In the genomic region with DNA sequence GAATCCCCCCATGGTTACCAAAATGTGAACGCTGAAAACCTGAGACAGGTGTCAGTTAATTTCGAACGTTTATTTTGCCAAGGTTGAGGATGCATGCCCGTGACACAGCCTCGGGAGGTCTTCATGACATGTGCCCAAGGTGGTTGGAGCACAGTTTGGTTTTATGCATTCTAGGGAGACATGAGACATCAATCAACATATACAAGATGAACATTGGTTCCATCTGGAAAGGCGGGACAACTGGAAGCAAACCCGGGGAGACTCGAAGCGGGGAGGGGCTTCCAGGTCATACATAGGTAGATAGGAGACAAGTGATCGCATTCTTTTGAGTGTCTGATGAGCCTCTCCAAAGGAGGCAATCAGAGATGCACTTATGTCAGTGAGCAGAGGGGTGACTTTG, we compare ENCODE assay signal across 26 cellular contexts.
"Had no signal": no experiment of that assay in that cellular context is flagged by ENCODE, and none has a peak within 500 bp of the region (broad histone marks: within the 10 kb centered on the region; RNA-seq: fewer than 3 reads in every experiment).

No MANE protein-coding gene starts in this region.

- DNase-seq: activated CD4-positive, alpha-beta memory T cell treated with anti-CD3 and anti-CD28 coated beads for 36 hours; activated CD4-positive, alpha-beta T cell treated with anti-CD3 and anti-CD28 coated beads, Interleukin-2, amount 10 ng/mL, durations not matched to agents 24 days and 14 days; activated CD4-positive, CD25-positive, alpha-beta regulatory T cell treated with anti-CD3 and anti-CD28 coated beads, Interleukin-2, amount 50 U/mL, for 72 hours; activated CD8-positive, alpha-beta memory T cell treated with anti-CD3 and anti-CD28 coated beads, Interleukin-2, amount 50 U/mL, for 4 hours; activated naive CD4-positive, alpha-beta T cell; activated naive CD8-positive, alpha-beta T cell treated with anti-CD3 and anti-CD28 coated beads for 36 hours; activated T-cell treated with anti-CD3 and anti-CD28 coated beads, Interleukin-2, amount 50 U/mL, for 1 hour; adrenal gland; hippocampal formation; immature natural killer cell; kidney; left lung; nucleus accumbens; psoas muscle; stimulated activated CD4-positive, alpha-beta T cell treated with anti-CD3 and anti-CD28 coated beads, Interleukin-15, amount 100 ng/mL, for 24 hours; stimulated activated CD4-positive, alpha-beta T cell treated with anti-CD3 and anti-CD28 coated beads, Interleukin-2, amount 100 ng/mL, for 24 hours; stimulated activated naive CD4-positive, alpha-beta T cell; T-helper 17 cell; T1000; WERI-Rb-1 had no signal

- H3K36me3 ChIP-seq: adrenal gland, left lung, pancreas, tibial nerve, WERI-Rb-1 had no signal

- H3K27ac ChIP-seq: adrenal gland, body of pancreas, left lung, pancreas, psoas muscle, tibial nerve, WERI-Rb-1 had no signal

- FAIRE-seq: endothelial cell of umbilical vein, kidney, pancreas had no signal

- ATAC-seq: activated T-helper 17 cell treated with anti-CD3 and anti-CD28 coated beads, Interleukin-2, amount 50 U/mL, for 72 hours; body of pancreas; left lung; pancreas; psoas muscle; T-helper 17 cell had no signal

- H3K4me1 ChIP-seq: adrenal gland, psoas muscle had no signal

- H3K4me3 ChIP-seq: adrenal gland, body of pancreas, left lung, pancreas, psoas muscle, smooth muscle cell, tibial nerve had no signal

- H3K4me2 ChIP-seq: smooth muscle cell had no signal

- H3K27me3 ChIP-seq: adrenal gland, body of pancreas, left lung, pancreas, tibial nerve had no signal

- H3K9me3 ChIP-seq: adrenal gland, body of pancreas, pancreas, psoas muscle had no signal
